ENCODE assay signal across 8 cellular contexts in genomic region chr16:89171216-89172170, GRCh38. TPM values are rescaled to one million over a fixed set of nuclear protein-coding genes. Genes with fewer than 3 reads are reported as not detected.
DNase-seq lines count a peak whose midpoint lies in the region; ATAC-seq and TF ChIP-seq lines count a peak whose summit lies in the region.

Gene CDH15 (plus strand): TSS chr16:89171748. CDS start chr16:89171832, 84 bp downstream.

- TF ChIP-seq CTCF in adrenal gland (IDR thresholded peaks at IDR 0.05) (no peak), psoas muscle (IDR thresholded peaks at IDR 0.05) (no peak)

- H3K36me3 ChIP-seq in adrenal gland (replicated peaks in 1 of 2) (no peaks in the 10 kb centered on the region), psoas muscle (ENCODE audit: insufficient read depth in 1 of 2, low read depth in 1 of 2) (no peaks in the 10 kb centered on the region)

- H3K4me1 ChIP-seq in adrenal gland (replicated peaks in 1 of 2) (peaks cover 6 to 14% of the 10 kb centered on the region in 2 donors), psoas muscle (peaks cover 43% of the 10 kb centered on the region)

- H3K4me3 ChIP-seq in adrenal gland (peak within 1 kb of the TSS in 1 of 4 donors; percentile 28), psoas muscle (peak within 1 kb of the TSS; percentile 87)

- no peak within 1 kb of the TSS for H3K27ac ChIP-seq in adrenal gland
- peak within 1 kb of the TSS; percentile 95 for H3K27ac ChIP-seq in psoas muscle

- intact Hi-C loops in adrenal gland (cut with DNase I) (no loop called here), left ventricle myocardium superior (cut with micrococcal nuclease) (no loop called here), psoas muscle (cut with DNase I) (loop anchor here in 1 of 2 donors (5.0 kb wide), 1 partner anchor 46 kb away; the partner anchor contains the start of gene ZNF778)

- peak; percentile 71 for ATAC-seq in HG02840 (IDR thresholded peaks at IDR 0.05; ENCODE audit: low FRiP score, unreplicated experiment)
- ATAC-seq in left ventricle myocardium superior, result peak; percentile 95
- ATAC-seq in psoas muscle, result peak; percentile 86 to 91 (median 88)

- WGBS in adrenal gland, 4 donors, result 0 to 30% (median 7%) methylated on average over 8 to 74 of the region's 74 CpGs
- WGBS in psoas muscle, 3 donors, result 2 to 6% (median 3%) methylated on average over 48 to 74 of the region's 74 CpGs

- TF ChIP-seq POLR2A in adrenal gland (IDR thresholded peaks at IDR 0.05), result no peak

- no peaks in the 10 kb centered on the region for H3K9me3 ChIP-seq in adrenal gland (replicated peaks in 1 of 3)
- no peaks in the 10 kb centered on the region for H3K9me3 ChIP-seq in psoas muscle

- H3K27me3 ChIP-seq in adrenal gland (peaks cover 9% of the 10 kb centered on the region), psoas muscle (ENCODE audit: insufficient read depth in 3 of 3, low read length in 2 of 3) (peaks cover 0 to 17% (median 0%) of the 10 kb centered on the region in 3 donors)

- peak; percentile 55 for DNase-seq in GM04504 (ENCODE audit: low read depth)
- peak; percentile 91 for DNase-seq in NCI-H1436 (lab: John Stamatoyannopoulos, UW)
- DNase-seq in T follicular helper cell (ENCODE audit: low read depth), result peak; percentile 94
- DNase-seq in adrenal gland, result peak; percentile 91 to 95 (median 93)
- DNase-seq in left ventricle myocardium superior, result peak; percentile 92
- peak; percentile 94 to 99 for DNase-seq in psoas muscle
- peak; percentile 94 for DNase-seq in ureter (ENCODE audit: low spot score)

RNA-seq across cellular contexts. Expression of gene CDH15, which starts in this region (rescaled TPM):
- total RNA-seq in adrenal gland (under 1 TPM in 7 of 8 donors, not detected in 1; 0.08 to 0.32 (median 0.17) TPM), left ventricle myocardium superior (not detected), psoas muscle (10 to 100 TPM; 36.7 to 62.8 (median 51.1) TPM), ureter (not detected)
- polyA plus RNA-seq in adrenal gland (under 1 TPM; 0.05 to 0.17 (median 0.08) TPM), psoas muscle (10 to 100 TPM; 18.0 to 32.9 (median 19.9) TPM)

Comparison
In these comparisons a context has a peak if more than half of its experiments do, and no peak if none do; other contexts are left out.
1. RNA of gene CDH15 (total RNA-seq): 36.7 to 62.8 TPM in psoas muscle; 0.08 to 0.32 TPM in adrenal gland, not detected in left ventricle myocardium superior (single experiment) and not detected in ureter (single experiment); every median in the first group is over 10 times any median in the second.
2. RNA of gene CDH15 (polyA plus RNA-seq): 18.0 to 32.9 TPM in psoas muscle; 0.05 to 0.17 TPM in adrenal gland; every median in the first group is over 10 times any median in the second.
3. Peak in DNase-seq in adrenal gland; RNA of the gene not detected or under 1 TPM.
4. Peak in DNase-seq and ATAC-seq in left ventricle myocardium superior; RNA of the gene not detected or under 1 TPM.
5. Peak in DNase-seq in ureter; RNA of the gene not detected or under 1 TPM.
6. Peak in every context shown above with its lines, with median percentiles within 50 percentile points of each other: DNase-seq and ATAC-seq.